Comparison of ENCODE assay signal across 37 cellular contexts in genomic region chr6:142328070-142328469, GRCh38. TPM values are rescaled to one million over a fixed set of nuclear protein-coding genes. Genes with fewer than 3 reads are reported as not detected.
"Had no signal": no experiment of that assay in that cellular context is flagged by ENCODE, and none has a peak within 500 bp of the region (broad histone marks: within the 10 kb centered on the region; RNA-seq: fewer than 3 reads in every experiment).

No MANE protein-coding gene starts in this region.

- H3K4me3 ChIP-seq: ascending aorta, breast epithelium, cardiac muscle cell, colonic mucosa, dorsolateral prefrontal cortex, esophagus muscularis mucosa, gastrocnemius medialis, heart left ventricle had no signal

- ATAC-seq: activated CD4-positive, alpha-beta T cell treated with anti-CD3 and anti-CD28 coated beads for 36 hours; activated CD8-positive, alpha-beta memory T cell treated with anti-CD3 and anti-CD28 coated beads, Interleukin-2, amount 10 ng/mL, durations not matched to agents 7 days and 5 days; activated CD8-positive, alpha-beta T cell treated with anti-CD3 and anti-CD28 coated beads, Interleukin-2, amount 10 ng/mL, durations not matched to agents 7 days and 5 days; activated naive CD4-positive, alpha-beta T cell treated with anti-CD3 and anti-CD28 coated beads, Interleukin-2, amount 50 U/mL, for 72 hours; foreskin keratinocyte; gastrocnemius medialis; heart left ventricle; T-helper 17 cell had no signal

- H3K9me3 Mint-ChIP-seq: activated CD4-positive, alpha-beta memory T cell treated with anti-CD3 and anti-CD28 coated beads for 36 hours; activated CD4-positive, alpha-beta T cell treated with anti-CD3 and anti-CD28 coated beads, Interleukin-2, amount 10 ng/mL, durations not matched to agents 24 days and 14 days; activated naive CD4-positive, alpha-beta T cell treated with anti-CD3 and anti-CD28 coated beads, Interleukin-2, amount 10 ng/mL, durations not matched to agents 7 days and 5 days; activated naive CD4-positive, alpha-beta T cell treated with anti-CD3 and anti-CD28 coated beads, Interleukin-2, amount 50 U/mL, for 72 hours; activated naive CD8-positive, alpha-beta T cell treated with anti-CD3 and anti-CD28 coated beads, Interleukin-2, amount 10 ng/mL, durations not matched to agents 7 days and 5 days; activated T-helper 1 cell treated with anti-CD3 and anti-CD28 coated beads, Interleukin-12 subunit alpha, Interleukin-12 subunit beta, Interleukin-2, Interleukin-4 antibody, amounts not matched to agents 30 ng/mL and 10 ng/mL and 1 ng/mL, durations not matched to agents 14 hours and 24 hours and 36 hours; activated T-helper 2 cell treated with anti-CD3 and anti-CD28 coated beads, Interferon-gamma antibody, Interleukin-2, Interleukin-4, amounts not matched to agents 10 μg/mL and 5 μg/mL and 100 μg/mL, durations not matched to agents 14 hours and 24 hours and 36 hours; brain; endodermal cell; T-helper 2 cell treated with Interferon-gamma antibody and Interleukin-4, amounts not matched to agents 5 μg/mL and 100 μg/mL, for 36 hours had no signal

- H3K4me3 Mint-ChIP-seq: activated CD4-positive, alpha-beta memory T cell treated with anti-CD3 and anti-CD28 coated beads for 36 hours; activated CD4-positive, alpha-beta T cell treated with anti-CD3 and anti-CD28 coated beads for 36 hours; activated CD4-positive, alpha-beta T cell treated with anti-CD3 and anti-CD28 coated beads, Interleukin-2, amount 10 ng/mL, durations not matched to agents 24 days and 14 days; activated CD8-positive, alpha-beta memory T cell treated with anti-CD3 and anti-CD28 coated beads, Interleukin-2, amount 10 ng/mL, durations not matched to agents 7 days and 5 days; activated CD8-positive, alpha-beta T cell treated with anti-CD3 and anti-CD28 coated beads, Interleukin-2, amount 10 ng/mL, durations not matched to agents 7 days and 5 days; activated naive CD4-positive, alpha-beta T cell treated with anti-CD3 and anti-CD28 coated beads, Interleukin-2, amount 10 ng/mL, durations not matched to agents 7 days and 5 days; activated naive CD8-positive, alpha-beta T cell treated with anti-CD3 and anti-CD28 coated beads, Interleukin-2, amount 10 ng/mL, durations not matched to agents 7 days and 5 days; activated T-helper 1 cell treated with anti-CD3 and anti-CD28 coated beads, Interleukin-12 subunit alpha, Interleukin-12 subunit beta, Interleukin-2, Interleukin-4 antibody, amounts not matched to agents 30 ng/mL and 10 ng/mL and 1 ng/mL, durations not matched to agents 14 hours and 24 hours and 36 hours; brain; endodermal cell; T-helper 17 cell; T-helper 2 cell treated with Interferon-gamma antibody and Interleukin-4, amounts not matched to agents 5 μg/mL and 100 μg/mL, for 36 hours had no signal

- H3K36me3 ChIP-seq: ascending aorta, breast epithelium, cardiac muscle cell, colonic mucosa, esophagus muscularis mucosa, gastrocnemius medialis, heart left ventricle, WERI-Rb-1 had no signal

- H3K9me3 ChIP-seq: ascending aorta, breast epithelium, colonic mucosa, esophagus muscularis mucosa, gastrocnemius medialis, heart left ventricle had no signal

- DNase-seq: activated CD4-positive, alpha-beta memory T cell treated with anti-CD3 and anti-CD28 coated beads for 36 hours; activated CD4-positive, alpha-beta T cell treated with anti-CD3 and anti-CD28 coated beads for 36 hours; activated CD4-positive, alpha-beta T cell treated with anti-CD3 and anti-CD28 coated beads, Interleukin-2, amount 10 ng/mL, durations not matched to agents 24 days and 14 days; activated CD4-positive, CD25-positive, alpha-beta regulatory T cell; activated CD4-positive, CD25-positive, alpha-beta regulatory T cell treated with anti-CD3 and anti-CD28 coated beads, Interleukin-2, amount 50 U/mL, for 72 hours; activated CD8-positive, alpha-beta memory T cell treated with anti-CD3 and anti-CD28 coated beads, Interleukin-2, amount 10 ng/mL, durations not matched to agents 7 days and 5 days; activated CD8-positive, alpha-beta memory T cell treated with anti-CD3 and anti-CD28 coated beads, Interleukin-2, amount 50 U/mL, for 4 hours; activated CD8-positive, alpha-beta T cell treated with anti-CD3 and anti-CD28 coated beads, Interleukin-2, amount 10 ng/mL, durations not matched to agents 7 days and 5 days; activated effector memory CD4-positive, alpha-beta T cell treated with anti-CD3 and anti-CD28 coated beads, Interleukin-2, amount 50 U/mL, for 16 hours; activated naive CD4-positive, alpha-beta T cell treated with anti-CD3 and anti-CD28 coated beads, Interleukin-2, amount 10 ng/mL, durations not matched to agents 7 days and 5 days; activated naive CD8-positive, alpha-beta T cell treated with anti-CD3 and anti-CD28 coated beads, Interleukin-2, amount 10 ng/mL, durations not matched to agents 7 days and 5 days; activated T-cell treated with anti-CD3 and anti-CD28 coated beads, Interleukin-2, amount 50 U/mL, for 1 hour; activated T-cell treated with anti-CD3 and anti-CD28 coated beads, Interleukin-2, amount 50 U/mL, for 48 hours; central memory CD4-positive, alpha-beta T cell; cerebellar nuclear complex; colonic mucosa; dorsolateral prefrontal cortex; effector memory CD4-positive, alpha-beta T cell; endodermal cell; erythroblast; foreskin keratinocyte; gastrocnemius medialis; glutamatergic neuron; heart left ventricle; T-helper 1 cell; T-helper 17 cell; T1000; WERI-Rb-1 had no signal

- H3K36me3 Mint-ChIP-seq: activated CD4-positive, alpha-beta memory T cell treated with anti-CD3 and anti-CD28 coated beads for 36 hours; activated CD8-positive, alpha-beta memory T cell treated with anti-CD3 and anti-CD28 coated beads, Interleukin-2, amount 10 ng/mL, durations not matched to agents 7 days and 5 days; activated naive CD4-positive, alpha-beta T cell treated with anti-CD3 and anti-CD28 coated beads, Interleukin-2, amount 10 ng/mL, durations not matched to agents 7 days and 5 days; activated naive CD4-positive, alpha-beta T cell treated with anti-CD3 and anti-CD28 coated beads, Interleukin-2, amount 50 U/mL, for 72 hours; activated naive CD8-positive, alpha-beta T cell treated with anti-CD3 and anti-CD28 coated beads, Interleukin-2, amount 10 ng/mL, durations not matched to agents 7 days and 5 days; brain had no signal

- H3K27ac ChIP-seq: ascending aorta, breast epithelium, cardiac muscle cell, colonic mucosa, dorsolateral prefrontal cortex, esophagus muscularis mucosa, foreskin keratinocyte, gastrocnemius medialis, heart left ventricle, WERI-Rb-1 had no signal

- H3K4me1 ChIP-seq: ascending aorta, breast epithelium, colonic mucosa, esophagus muscularis mucosa, gastrocnemius medialis had no signal

- H3K27ac Mint-ChIP-seq: activated CD4-positive, alpha-beta memory T cell treated with anti-CD3 and anti-CD28 coated beads for 36 hours; activated CD4-positive, alpha-beta T cell treated with anti-CD3 and anti-CD28 coated beads for 36 hours; activated CD4-positive, alpha-beta T cell treated with anti-CD3 and anti-CD28 coated beads, Interleukin-2, amount 10 ng/mL, durations not matched to agents 24 days and 14 days; activated CD8-positive, alpha-beta memory T cell treated with anti-CD3 and anti-CD28 coated beads, Interleukin-2, amount 10 ng/mL, durations not matched to agents 7 days and 5 days; activated CD8-positive, alpha-beta T cell treated with anti-CD3 and anti-CD28 coated beads, Interleukin-2, amount 10 ng/mL, durations not matched to agents 7 days and 5 days; activated naive CD4-positive, alpha-beta T cell treated with anti-CD3 and anti-CD28 coated beads, Interleukin-2, amount 10 ng/mL, durations not matched to agents 7 days and 5 days; activated naive CD4-positive, alpha-beta T cell treated with anti-CD3 and anti-CD28 coated beads, Interleukin-2, amount 50 U/mL, for 72 hours; activated naive CD8-positive, alpha-beta T cell treated with anti-CD3 and anti-CD28 coated beads, Interleukin-2, amount 10 ng/mL, durations not matched to agents 7 days and 5 days; activated T-helper 1 cell treated with anti-CD3 and anti-CD28 coated beads, Interleukin-12 subunit alpha, Interleukin-12 subunit beta, Interleukin-2, Interleukin-4 antibody, amounts not matched to agents 30 ng/mL and 10 ng/mL and 1 ng/mL, durations not matched to agents 14 hours and 24 hours and 36 hours; activated T-helper 2 cell treated with anti-CD3 and anti-CD28 coated beads, Interferon-gamma antibody, Interleukin-2, Interleukin-4, amounts not matched to agents 10 μg/mL and 5 μg/mL and 100 μg/mL, durations not matched to agents 14 hours and 24 hours and 36 hours; brain; endodermal cell; T-helper 17 cell; T-helper 2 cell treated with Interferon-gamma antibody and Interleukin-4, amounts not matched to agents 5 μg/mL and 100 μg/mL, for 36 hours had no signal

- H3K27me3 ChIP-seq: ascending aorta, breast epithelium, cardiac muscle cell, colonic mucosa, esophagus muscularis mucosa, foreskin keratinocyte, gastrocnemius medialis, heart left ventricle had no signal

- H3K27me3 Mint-ChIP-seq: activated CD4-positive, alpha-beta T cell treated with anti-CD3 and anti-CD28 coated beads for 36 hours; activated naive CD4-positive, alpha-beta T cell treated with anti-CD3 and anti-CD28 coated beads, Interleukin-2, amount 10 ng/mL, durations not matched to agents 7 days and 5 days; brain had no signal

RNA-seq across cellular contexts. Expression of gene ADGRG6, which starts 26.3 kb away (rescaled TPM):
- total RNA-seq: activated CD4-positive, alpha-beta T cell treated with anti-CD3 and anti-CD28 coated beads, Interleukin-2, amount 10 ng/mL, durations not matched to agents 24 days and 14 days; activated T-helper 1 cell treated with anti-CD3 and anti-CD28 coated beads, Interleukin-12 subunit alpha, Interleukin-12 subunit beta, Interleukin-2, Interleukin-4 antibody, amounts not matched to agents 30 ng/mL and 10 ng/mL and 1 ng/mL, durations not matched to agents 14 hours and 24 hours and 36 hours had no signal
